In genomic region chr20:487655-488054, GRCh38 we compare ENCODE assay signal across 24 cellular contexts. TPM values are rescaled to one million over a fixed set of nuclear protein-coding genes. Genes with fewer than 3 reads are reported as not detected.
A peak's percentile ranks its signal among the peaks of the same experiment; 100 is the strongest.
DNase-seq lines count a peak whose midpoint lies in the region; ATAC-seq and TF ChIP-seq lines count a peak whose summit lies in the region.
"Had no signal": no experiment of that assay in that cellular context is flagged by ENCODE, and none has a peak within 500 bp of the region (broad histone marks: within the 10 kb centered on the region; RNA-seq: fewer than 3 reads in every experiment).

No MANE protein-coding gene starts in this region.

- no peak for TF ChIP-seq CTCF in psoas muscle (IDR thresholded peaks at IDR 0.05)

- peaks cover 20 to 93% of the 10 kb centered on the region in 2 donors for H3K36me3 ChIP-seq in psoas muscle (ENCODE audit: insufficient read depth in 1 of 2, low read depth in 1 of 2)

- no peaks in the 10 kb centered on the region for H3K4me1 Mint-ChIP-seq in activated T-cell treated with anti-CD3 and anti-CD28 coated beads, Interleukin-2, amount 50 U/mL, for 24 hours (ENCODE audit: low read depth)
- no peaks in the 10 kb centered on the region for H3K4me1 Mint-ChIP-seq in stimulated activated effector memory CD8-positive, alpha-beta T cell treated with anti-CD3 and anti-CD28 coated beads, Interleukin-12 subunit alpha, Interleukin-12 subunit beta, amount 100 ng/mL, for 72 hours
- H3K4me1 Mint-ChIP-seq: CD14-positive monocyte; CD4-positive, alpha-beta memory T cell; CD8-positive, alpha-beta memory T cell had no signal

- H3K36me3 Mint-ChIP-seq in activated T-cell treated with anti-CD3 and anti-CD28 coated beads, Interleukin-2, amount 50 U/mL, for 24 hours (ENCODE audit: low read depth) = peaks cover 92% of the 10 kb centered on the region
- peaks cover 100% of the 10 kb centered on the region for H3K36me3 Mint-ChIP-seq in stimulated activated effector memory CD8-positive, alpha-beta T cell treated with anti-CD3 and anti-CD28 coated beads, Interleukin-12 subunit alpha, Interleukin-12 subunit beta, amount 100 ng/mL, for 72 hours

- H3K27me3 ChIP-seq in psoas muscle (ENCODE audit: insufficient read depth in 3 of 3, low read length in 2 of 3) = no peaks in the 10 kb centered on the region
- H3K27me3 ChIP-seq: BE2C, BLaER1 had no signal

- no peaks in the 10 kb centered on the region for H3K27me3 Mint-ChIP-seq in activated T-cell treated with anti-CD3 and anti-CD28 coated beads, Interleukin-2, amount 50 U/mL, for 24 hours
- H3K27me3 Mint-ChIP-seq: CD4-positive, alpha-beta memory T cell; CD4-positive, CD25-positive, alpha-beta regulatory T cell; CD8-positive, alpha-beta memory T cell had no signal

- H3K9me3 ChIP-seq in psoas muscle = no peaks in the 10 kb centered on the region
- H3K9me3 ChIP-seq: BE2C, BLaER1 had no signal

- ATAC-seq in psoas muscle (peak; percentile 71 to 82 (median 78)), Right ventricle myocardium inferior (no peak)
- ATAC-seq in stimulated activated effector memory CD8-positive, alpha-beta T cell treated with anti-CD3 and anti-CD28 coated beads, Interleukin-12 subunit alpha, Interleukin-12 subunit beta, amount 100 ng/mL, for 72 hours = no peak
- ATAC-seq: GM12878 had no signal

- no peak for DNase-seq in activated T-cell treated with anti-CD3 and anti-CD28 coated beads, Interleukin-2, amount 50 U/mL, for 24 hours
- no peak for DNase-seq in activated T-cell treated with anti-CD3 and anti-CD28 coated beads, Interleukin-2, amount 50 U/mL, for 1 hour
- DNase-seq in psoas muscle = no peak
- DNase-seq in stimulated activated effector memory CD8-positive, alpha-beta T cell treated with anti-CD3 and anti-CD28 coated beads, Interleukin-12 subunit alpha, Interleukin-12 subunit beta, amount 100 ng/mL, for 72 hours (ENCODE audit: low spot score in 2 of 2) = no peak
- no peak for DNase-seq in Right ventricle myocardium inferior (ENCODE audit: missing footprints)
- no peak for DNase-seq in stimulated activated CD4-positive, alpha-beta T cell treated with anti-CD3 and anti-CD28 coated beads, Interleukin-4, amount 100 ng/mL, for 4 hours
- DNase-seq: ACHN; BE2C; C1 segment of cervical spinal cord; CD4-positive, alpha-beta memory T cell; CD4-positive, CD25-positive, alpha-beta regulatory T cell; CD8-positive, alpha-beta memory T cell; COR-L47; DMS 273 treated with DMSO at 0.1 percent for 48 hours; DMS153; DMS53; DMS79; DND-41; EL; GDM1 had no signal

- H3K4me3 Mint-ChIP-seq in activated T-cell treated with anti-CD3 and anti-CD28 coated beads, Interleukin-2, amount 50 U/mL, for 24 hours = no peak overlapping the region
- H3K4me3 Mint-ChIP-seq in stimulated activated effector memory CD8-positive, alpha-beta T cell treated with anti-CD3 and anti-CD28 coated beads, Interleukin-12 subunit alpha, Interleukin-12 subunit beta, amount 100 ng/mL, for 72 hours = no peak overlapping the region
- H3K4me3 Mint-ChIP-seq: CD14-positive monocyte; CD4-positive, alpha-beta memory T cell; CD4-positive, CD25-positive, alpha-beta regulatory T cell; CD8-positive, alpha-beta memory T cell had no signal

- intact Hi-C loops in psoas muscle (cut with DNase I) = loop anchor here in 1 of 2 donors (10.0 kb wide), 1 partner anchor 167 kb away; the partner anchor contains the start of gene SRXN1
- intact Hi-C loops in Right ventricle myocardium inferior (cut with DNase I) = no loop called here

- WGBS in psoas muscle, 3 donors = 34 to 53% (median 37%) methylated on average over 4 of the region's 4 CpGs

- H3K27ac Mint-ChIP-seq in activated T-cell treated with anti-CD3 and anti-CD28 coated beads, Interleukin-2, amount 50 U/mL, for 24 hours = peak overlapping the region; percentile 47
- peak overlapping the region; percentile 50 for H3K27ac Mint-ChIP-seq in stimulated activated effector memory CD8-positive, alpha-beta T cell treated with anti-CD3 and anti-CD28 coated beads, Interleukin-12 subunit alpha, Interleukin-12 subunit beta, amount 100 ng/mL, for 72 hours
- H3K27ac Mint-ChIP-seq: CD14-positive monocyte; CD4-positive, CD25-positive, alpha-beta regulatory T cell had no signal

- H3K4me3 ChIP-seq in psoas muscle = no peak overlapping the region
- H3K4me3 ChIP-seq: BLaER1, GM12878 had no signal

- H3K9me3 Mint-ChIP-seq in activated T-cell treated with anti-CD3 and anti-CD28 coated beads, Interleukin-2, amount 50 U/mL, for 24 hours = no peaks in the 10 kb centered on the region
- H3K9me3 Mint-ChIP-seq in stimulated activated effector memory CD8-positive, alpha-beta T cell treated with anti-CD3 and anti-CD28 coated beads, Interleukin-12 subunit alpha, Interleukin-12 subunit beta, amount 100 ng/mL, for 72 hours = no peaks in the 10 kb centered on the region
- H3K9me3 Mint-ChIP-seq: CD14-positive monocyte; CD4-positive, alpha-beta memory T cell; CD4-positive, CD25-positive, alpha-beta regulatory T cell; CD8-positive, alpha-beta memory T cell had no signal

- peak overlapping the region; percentile 58 for H3K27ac ChIP-seq in psoas muscle
- H3K27ac ChIP-seq: 22Rv1, BLaER1 had no signal

- peaks cover 20% of the 10 kb centered on the region for H3K4me1 ChIP-seq in psoas muscle
- H3K4me1 ChIP-seq: BE2C, BLaER1 had no signal

RNA-seq across cellular contexts. Expression of gene TBC1D20, which starts 25.3 kb away (rescaled TPM):
- 10 to 100 TPM; 23.9 to 31.4 (median 29.3) TPM for total RNA-seq in psoas muscle
- polyA plus RNA-seq in psoas muscle = 10 to 100 TPM; 16.6 to 29.2 (median 21.1) TPM
- total RNA-seq in Right ventricle myocardium inferior = 25.2 TPM

RNA-seq across cellular contexts. Expression of gene CSNK2A1, which starts 55.9 kb away (rescaled TPM):
- 100 to 1,000 TPM; 118 to 180 (median 140) TPM for total RNA-seq in psoas muscle
- 100 to 1,000 TPM in 1 of 3 donors, 10 to 100 TPM in 2; 43.9 to 122 (median 87.9) TPM for polyA plus RNA-seq in psoas muscle
- 111 TPM for total RNA-seq in Right ventricle myocardium inferior

Comparison
In these comparisons a context has a peak if more than half of its experiments do, and no peak if none do; other contexts are left out.
1. ATAC-seq: peak in psoas muscle (4 of 4); none in stimulated activated effector memory CD8-positive, alpha-beta T cell treated with anti-CD3 and anti-CD28 coated beads, Interleukin-12 subunit alpha, Interleukin-12 subunit beta, amount 100 ng/mL, for 72 hours (single experiment) and Right ventricle myocardium inferior (single experiment).